Comparison of ENCODE assay signal across 1 cellular context in the genomic region with DNA sequence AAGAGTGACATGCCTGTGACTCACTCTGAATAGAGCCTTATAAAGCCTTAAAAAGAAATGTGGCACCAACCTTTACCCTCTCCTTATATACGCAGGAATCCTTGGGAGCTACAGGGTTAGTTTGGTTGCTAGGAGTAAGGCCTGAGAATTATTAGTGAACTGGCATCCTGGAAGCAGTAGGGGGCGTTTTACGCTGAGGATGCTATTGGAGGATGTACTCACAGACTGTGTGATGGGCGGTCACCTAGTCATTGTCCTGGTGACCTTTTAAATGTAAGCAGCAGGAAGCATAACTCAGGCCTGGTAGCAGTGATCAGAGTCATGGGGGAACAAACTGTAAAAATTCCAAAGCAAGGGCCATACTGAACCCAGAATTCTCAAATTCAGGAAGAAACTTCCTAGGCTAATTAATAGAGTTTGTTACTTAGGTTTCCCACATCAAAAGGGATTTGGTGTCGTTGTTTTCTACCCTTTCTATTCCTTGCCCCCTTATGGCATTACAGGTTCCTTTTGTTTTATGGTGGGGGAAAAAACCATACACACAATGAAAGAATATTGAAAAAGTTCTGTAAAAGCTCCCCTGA.
TF ChIP-seq lines count a peak whose summit lies in the region.

No MANE protein-coding gene starts in this region.

TF ChIP-seq in K562, 482 proteins besides CTCF, POLR2A, EP300 and RAD21 (continued from another document and continues in another):
- TF ChIP-seq ZC3H11A (IDR thresholded peaks at IDR 0.05; ENCODE audit: low read depth, low read length) (no peak), ZNF561 (CRISPR knock-in tag; conservative IDR thresholded peaks at IDR 0.05) (no peak), SNAPC5 (CRISPR knock-in tag; IDR thresholded peaks at IDR 0.05) (no peak), U2AF1 (optimal IDR thresholded peaks at IDR 0.05; ENCODE audit: low read depth, low read length) (no peak), PURB (CRISPR knock-in tag; IDR thresholded peaks at IDR 0.05; ENCODE audit: low read depth) (no peak), KLF13 (tag; IDR thresholded peaks at IDR 0.05; ENCODE audit: borderline replicate concordance, low read depth) (no peak), NR2C1 (IDR thresholded peaks at IDR 0.05) (no peak), NR2C1 (tag; IDR thresholded peaks at IDR 0.05) (peak; percentile 39; the same call in 1 of the 2 replicates), HOXB6 (CRISPR knock-in tag; IDR thresholded peaks at IDR 0.05; ENCODE audit: borderline replicate concordance) (no peak), ARNT (IDR thresholded peaks at IDR 0.05) (no peak), HIVEP1 (CRISPR knock-in tag; IDR thresholded peaks at IDR 0.05) (no peak), PTTG1 (tag; IDR thresholded peaks at IDR 0.05; ENCODE audit: low read depth) (no peak), MYNN (IDR thresholded peaks at IDR 0.05) (no peak), MYNN (CRISPR knock-in tag; IDR thresholded peaks at IDR 0.05) (no peak), SLC30A9 (CRISPR knock-in tag; IDR thresholded peaks at IDR 0.05) (no peak), ZNF143 (CRISPR knock-in tag; IDR thresholded peaks at IDR 0.05) (no peak), KAT7 (CRISPR knock-in tag; IDR thresholded peaks at IDR 0.05; ENCODE audit: borderline replicate concordance) (no peak), SAFB (IDR thresholded peaks at IDR 0.05; ENCODE audit: borderline replicate concordance, low read depth, low read length) (no peak), ZNF583 (CRISPR knock-in tag; IDR thresholded peaks at IDR 0.05) (no peak), BDP1 (IDR thresholded peaks at IDR 0.05; ENCODE audit: insufficient read depth, insufficient read length) (no peak), ZNF217 (CRISPR knock-in tag; IDR thresholded peaks at IDR 0.05) (no peak), MECOM (CRISPR knock-in tag; IDR thresholded peaks at IDR 0.05) (no peak), IFI16 (CRISPR knock-in tag; IDR thresholded peaks at IDR 0.05) (no peak), CBX1 (IDR thresholded peaks at IDR 0.05; ENCODE audit: low read depth) (no peak), ZNF282 (CRISPR knock-in tag; IDR thresholded peaks at IDR 0.05) (no peak), ESRRA (IDR thresholded peaks at IDR 0.05; ENCODE audit: borderline replicate concordance, low read depth) (peak; percentile 88), ZNF584 (CRISPR knock-in tag; IDR thresholded peaks at IDR 0.05; ENCODE audit: low read depth) (no peak), ETV1 (tag; conservative IDR thresholded peaks at IDR 0.05; ENCODE audit: low read depth) (peak; percentile 43; the same call in 1 of the 2 replicates), ZNF408 (CRISPR knock-in tag; IDR thresholded peaks at IDR 0.05; ENCODE audit: low read depth) (no peak), SMC3 (conservative IDR thresholded peaks at IDR 0.05; ENCODE audit: insufficient read depth, low read depth, low read length) (peak; percentile 41), ELF4 (CRISPR knock-in tag; IDR thresholded peaks at IDR 0.05) (no peak), RBM25 (IDR thresholded peaks at IDR 0.05; ENCODE audit: low read depth, low read length, severe bottlenecking) (no peak), BRCA1 (IDR thresholded peaks at IDR 0.05) (no peak), BRCA1 (CRISPR knock-in tag; IDR thresholded peaks at IDR 0.05) (no peak), PKNOX1 (IDR thresholded peaks at IDR 0.05) (peak; percentile 54; the same call in 1 of the 2 replicates), ADNP (tag; IDR thresholded peaks at IDR 0.05) (no peak), ZNF197 (CRISPR knock-in tag; IDR thresholded peaks at IDR 0.05; ENCODE audit: low read depth) (no peak), XRCC5 (IDR thresholded peaks at IDR 0.05; ENCODE audit: low read depth, low read length) (no peak), CBX2 (IDR thresholded peaks at IDR 0.05; ENCODE audit: insufficient read depth, low read length, poor library complexity, severe bottlenecking) (no peak), CHD4 (IDR thresholded peaks at IDR 0.05; ENCODE audit: insufficient read depth, insufficient replicate concordance, low read depth, low read length, poor library complexity, severe bottlenecking) (no peak), ZFP91 (CRISPR knock-in tag; IDR thresholded peaks at IDR 0.05) (no peak), USF1 (CRISPR knock-in tag; IDR thresholded peaks at IDR 0.05) (no peak), ATF2 (CRISPR knock-in tag; IDR thresholded peaks at IDR 0.05) (no peak), SOX6 (IDR thresholded peaks at IDR 0.05) (peak; percentile 41; the same call in 1 of the 2 replicates), TAF7 (tag; IDR thresholded peaks at IDR 0.05) (no peak), ZNF3 (CRISPR knock-in tag; IDR thresholded peaks at IDR 0.05) (no peak), CAMTA2 (CRISPR knock-in tag; conservative IDR thresholded peaks at IDR 0.05) (no peak), ZNF263 (CRISPR knock-in tag; IDR thresholded peaks at IDR 0.05; ENCODE audit: borderline replicate concordance) (no peak), ZKSCAN8 (CRISPR knock-in tag; IDR thresholded peaks at IDR 0.05) (no peak), SIRT6 (IDR thresholded peaks at IDR 0.05; ENCODE audit: low read depth, low read length) (no peak), ZEB2 (IDR thresholded peaks at IDR 0.05) (peak; percentile 63; the same call in 1 of the 2 replicates), GABPA (tag; conservative IDR thresholded peaks at IDR 0.05; ENCODE audit: low read depth) (no peak), CHD1 (IDR thresholded peaks at IDR 0.05; ENCODE audit: low read length) (no peak), ATF7 (IDR thresholded peaks at IDR 0.05) (peak; percentile 29; the same call in 1 of the 2 replicates), POLR2AphosphoS5 (IDR thresholded peaks at IDR 0.05; ENCODE audit: control insufficient read depth, insufficient read depth, low read depth, low read length) (no peak), NUFIP1 (IDR thresholded peaks at IDR 0.05; ENCODE audit: partially characterized antibody) (no peak), SREBF2 (CRISPR knock-in tag; IDR thresholded peaks at IDR 0.05) (no peak), HMBOX1 (IDR thresholded peaks at IDR 0.05) (peak; percentile 90)
- TF ChIP-seq, protein P1, sequence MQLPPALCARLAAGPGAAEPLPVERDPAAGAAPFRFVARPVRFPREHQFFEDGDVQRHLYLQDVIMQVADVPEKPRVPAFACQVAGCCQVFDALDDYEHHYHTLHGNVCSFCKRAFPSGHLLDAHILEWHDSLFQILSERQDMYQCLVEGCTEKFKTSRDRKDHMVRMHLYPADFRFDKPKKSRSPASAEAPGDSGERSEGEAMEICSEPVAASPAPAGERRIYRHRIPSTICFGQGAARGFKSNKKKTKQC (CRISPR knock-in tag; IDR thresholded peaks at IDR 0.05) = no peak
- TF ChIP-seq, protein P2, sequence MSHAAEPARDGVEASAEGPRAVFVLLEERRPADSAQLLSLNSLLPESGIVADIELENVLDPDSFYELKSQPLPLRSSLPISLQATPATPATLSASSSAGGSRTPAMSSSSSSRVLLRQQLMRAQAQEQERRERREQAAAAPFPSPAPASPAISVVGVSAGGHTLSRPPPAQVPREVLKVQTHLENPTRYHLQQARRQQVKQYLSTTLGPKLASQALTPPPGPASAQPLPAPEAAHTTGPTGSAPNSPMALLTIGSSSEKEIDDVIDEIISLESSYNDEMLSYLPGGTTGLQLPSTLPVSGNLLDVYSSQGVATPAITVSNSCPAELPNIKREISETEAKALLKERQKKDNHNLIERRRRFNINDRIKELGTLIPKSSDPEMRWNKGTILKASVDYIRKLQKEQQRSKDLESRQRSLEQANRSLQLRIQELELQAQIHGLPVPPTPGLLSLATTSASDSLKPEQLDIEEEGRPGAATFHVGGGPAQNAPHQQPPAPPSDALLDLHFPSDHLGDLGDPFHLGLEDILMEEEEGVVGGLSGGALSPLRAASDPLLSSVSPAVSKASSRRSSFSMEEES (CRISPR knock-in tag; IDR thresholded peaks at IDR 0.05) = no peak
- TF ChIP-seq, protein P3, sequence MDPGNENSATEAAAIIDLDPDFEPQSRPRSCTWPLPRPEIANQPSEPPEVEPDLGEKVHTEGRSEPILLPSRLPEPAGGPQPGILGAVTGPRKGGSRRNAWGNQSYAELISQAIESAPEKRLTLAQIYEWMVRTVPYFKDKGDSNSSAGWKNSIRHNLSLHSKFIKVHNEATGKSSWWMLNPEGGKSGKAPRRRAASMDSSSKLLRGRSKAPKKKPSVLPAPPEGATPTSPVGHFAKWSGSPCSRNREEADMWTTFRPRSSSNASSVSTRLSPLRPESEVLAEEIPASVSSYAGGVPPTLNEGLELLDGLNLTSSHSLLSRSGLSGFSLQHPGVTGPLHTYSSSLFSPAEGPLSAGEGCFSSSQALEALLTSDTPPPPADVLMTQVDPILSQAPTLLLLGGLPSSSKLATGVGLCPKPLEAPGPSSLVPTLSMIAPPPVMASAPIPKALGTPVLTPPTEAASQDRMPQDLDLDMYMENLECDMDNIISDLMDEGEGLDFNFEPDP (CRISPR knock-in tag; IDR thresholded peaks at IDR 0.05) = no peak
- TF ChIP-seq, protein P4, sequence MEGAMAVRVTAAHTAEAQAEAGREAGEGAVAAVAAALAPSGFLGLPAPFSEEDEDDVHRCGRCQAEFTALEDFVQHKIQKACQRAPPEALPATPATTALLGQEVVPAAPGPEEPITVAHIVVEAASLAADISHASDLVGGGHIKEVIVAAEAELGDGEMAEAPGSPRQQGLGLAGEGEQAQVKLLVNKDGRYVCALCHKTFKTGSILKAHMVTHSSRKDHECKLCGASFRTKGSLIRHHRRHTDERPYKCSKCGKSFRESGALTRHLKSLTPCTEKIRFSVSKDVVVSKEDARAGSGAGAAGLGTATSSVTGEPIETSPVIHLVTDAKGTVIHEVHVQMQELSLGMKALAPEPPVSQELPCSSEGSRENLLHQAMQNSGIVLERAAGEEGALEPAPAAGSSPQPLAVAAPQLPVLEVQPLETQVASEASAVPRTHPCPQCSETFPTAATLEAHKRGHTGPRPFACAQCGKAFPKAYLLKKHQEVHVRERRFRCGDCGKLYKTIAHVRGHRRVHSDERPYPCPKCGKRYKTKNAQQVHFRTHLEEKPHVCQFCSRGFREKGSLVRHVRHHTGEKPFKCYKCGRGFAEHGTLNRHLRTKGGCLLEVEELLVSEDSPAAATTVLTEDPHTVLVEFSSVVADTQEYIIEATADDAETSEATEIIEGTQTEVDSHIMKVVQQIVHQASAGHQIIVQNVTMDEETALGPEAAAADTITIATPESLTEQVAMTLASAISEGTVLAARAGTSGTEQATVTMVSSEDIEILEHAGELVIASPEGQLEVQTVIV (CRISPR knock-in tag; IDR thresholded peaks at IDR 0.05; ENCODE audit: borderline replicate concordance) = no peak
- TF ChIP-seq, protein P5, sequence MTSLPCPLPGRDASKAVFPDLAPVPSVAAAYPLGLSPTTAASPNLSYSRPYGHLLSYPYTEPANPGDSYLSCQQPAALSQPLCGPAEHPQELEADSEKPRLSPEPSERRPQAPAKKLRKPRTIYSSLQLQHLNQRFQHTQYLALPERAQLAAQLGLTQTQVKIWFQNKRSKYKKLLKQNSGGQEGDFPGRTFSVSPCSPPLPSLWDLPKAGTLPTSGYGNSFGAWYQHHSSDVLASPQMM (CRISPR knock-in tag; IDR thresholded peaks at IDR 0.05) = no peak
